ENCODE assay signal across 8 cellular contexts in genomic region chr4:114598191-114599121, GRCh38. TPM values are rescaled to one million over a fixed set of nuclear protein-coding genes. Genes with fewer than 3 reads are reported as not detected.
A peak's percentile ranks its signal among the peaks of the same experiment; 100 is the strongest.
DNase-seq lines count a peak whose midpoint lies in the region; ATAC-seq and TF ChIP-seq lines count a peak whose summit lies in the region.

Gene UGT8, plus strand, starts transcription at chr4:114598807. Its CDS starts 24,074 bp downstream, at chr4:114622881.

- TF ChIP-seq EP300 in neural cell (conservative IDR thresholded peaks at IDR 0.05; ENCODE audit: poor library complexity, severe bottlenecking) (no peak), transverse colon (IDR thresholded peaks at IDR 0.05; ENCODE audit: low read depth) (no peak)

- peak; percentile 67 for TF ChIP-seq POLR2A in transverse colon (IDR thresholded peaks at IDR 0.05)

- H3K27ac ChIP-seq in foreskin keratinocyte (no peak within 1 kb of the TSS), neural cell (ENCODE audit: low read length) (no peak within 1 kb of the TSS), transverse colon (peak within 1 kb of the TSS; percentile 80 to 88 (median 86))

- no peaks in the 10 kb centered on the region for H4K20me1 ChIP-seq in neural cell (ENCODE audit: insufficient read depth)

- peaks cover 52% of the 10 kb centered on the region for H3K27me3 ChIP-seq in foreskin keratinocyte
- peaks cover 28% of the 10 kb centered on the region for H3K27me3 ChIP-seq in neural cell (ENCODE audit: insufficient read depth, low read depth, low read length)
- peaks cover 19% of the 10 kb centered on the region for H3K27me3 ChIP-seq in transverse colon

- 0 to 1% methylated on average over 1 to 42 of the region's 84 CpGs for WGBS in transverse colon (ENCODE audit: low coverage in 1 of 2), 2 donors

- H3K9me3 ChIP-seq in neural cell (ENCODE audit: low read length) (no peaks in the 10 kb centered on the region), transverse colon (no peaks in the 10 kb centered on the region)

- H3K79me2 ChIP-seq in neural cell (replicated peaks; ENCODE audit: insufficient read depth, low read length) = no peaks in the 10 kb centered on the region

- no peak for TF ChIP-seq RAD21 in neural cell (conservative IDR thresholded peaks at IDR 0.05)

- TF ChIP-seq CTCF in foreskin keratinocyte (conservative IDR thresholded peaks at IDR 0.05) (no peak), neural cell (IDR thresholded peaks at IDR 0.05; ENCODE audit: poor library complexity, severe bottlenecking) (peak; percentile 22), transverse colon (IDR thresholded peaks at IDR 0.05) (no peak)

- no peaks in the 10 kb centered on the region for H3K4me1 ChIP-seq in foreskin keratinocyte
- H3K4me1 ChIP-seq in transverse colon = peaks cover 0 to 37% (median 12%) of the 10 kb centered on the region in 4 donors

- H3F3A ChIP-seq in neural cell (ENCODE audit: insufficient read depth, low read length, poor library complexity, severe bottlenecking) = no peaks in the 10 kb centered on the region

- peak within 1 kb of the TSS; percentile 37 for H3K9ac ChIP-seq in neural cell (ENCODE audit: low read length)

- H2AFZ ChIP-seq in neural cell (ENCODE audit: low read depth, low read length) = peak within 1 kb of the TSS; percentile 13

- H3K4me3 ChIP-seq in neural cell (ENCODE audit: low read length) = peak within 1 kb of the TSS; percentile 81
- peak within 1 kb of the TSS; percentile 41 to 61 (median 48) for H3K4me3 ChIP-seq in transverse colon

- ATAC-seq in HG02943 (IDR thresholded peaks at IDR 0.05; ENCODE audit: low read depth, unreplicated experiment) (peak; percentile 52), foreskin keratinocyte (peak; percentile 72)

- H3K4me2 ChIP-seq in neural cell (ENCODE audit: low read length) = peak within 1 kb of the TSS; percentile 90

- intact Hi-C loops in transverse colon (cut with DNase I; ENCODE audit: low total_unique reads) = no loop called here

- in situ Hi-C loops in transverse colon (cut with MboI; ENCODE audit: low pct_ligation_motif_present in 1 of 4, low pct_unique_long_range_greater_than_20kb in 1 of 4, low sequenced_read_pairs in 3 of 4) = no loop called here

- DNase-seq in activated CD4-positive, alpha-beta T cell treated with anti-CD3 and anti-CD28 coated beads for 4 hours = peak; percentile 6 to 30
- DNase-seq in activated CD4-positive, alpha-beta T cell treated with anti-CD3 and anti-CD28 coated beads for 1 hour = no peak
- DNase-seq in NCI-H2196 treated with DMSO at 0.1 percent for 48 hours (lab: John Stamatoyannopoulos, UW; ENCODE audit: unreplicated experiment) (peak; percentile 61), activated T-cell treated with anti-CD3 and anti-CD28 coated beads for 48 hours (ENCODE audit: low read depth) (peak; percentile 29), foreskin keratinocyte (peak in 1 of 2 donors; percentile 29), transverse colon (peak; percentile 90)

- H3K9me2 ChIP-seq in neural cell (ENCODE audit: insufficient read depth, low read length) = no peaks in the 10 kb centered on the region

- no peaks in the 10 kb centered on the region for H3K36me3 ChIP-seq in neural cell (ENCODE audit: insufficient read depth, low read length)
- H3K36me3 ChIP-seq in transverse colon = no peaks in the 10 kb centered on the region

TF ChIP-seq in neural cell, 6 proteins besides CTCF, POLR2A, EP300 and RAD21:
- TF ChIP-seq EZH2 (IDR thresholded peaks at IDR 0.05; ENCODE audit: borderline replicate concordance, insufficient read depth, low read length, poor library complexity, severe bottlenecking) (no peak), MXI1 (conservative IDR thresholded peaks at IDR 0.05; ENCODE audit: poor library complexity, severe bottlenecking) (peak; percentile 58), SMC3 (conservative IDR thresholded peaks at IDR 0.05; ENCODE audit: poor library complexity) (no peak), POLR2AphosphoS5 (IDR thresholded peaks at IDR 0.05) (no peak), REST (IDR thresholded peaks at IDR 0.05; ENCODE audit: borderline replicate concordance) (no peak)
TF ChIP-seq in neural cell: peak in this region for 1.

RNA-seq across cellular contexts. Expression of gene UGT8, which starts in this region (rescaled TPM):
- total RNA-seq in foreskin keratinocyte (0.18 and 0.61 TPM in 2 replicates), transverse colon (10 to 100 TPM; 41.0 to 63.6 (median 55.7) TPM)
- polyA plus RNA-seq in foreskin keratinocyte (0.09 and 0.18 TPM in 2 replicates), neural cell (0.42 and 0.73 TPM in 2 replicates)
- polyA minus RNA-seq in neural cell = 0.93 and 1.2 TPM in 2 replicates

Comparison
In these comparisons a context has a peak if more than half of its experiments do, and no peak if none do; other contexts are left out.
1. RNA of gene UGT8 (total RNA-seq): 41.0 to 63.6 TPM in transverse colon; 0.18 to 0.61 TPM in foreskin keratinocyte; every median in the first group is over 10 times any median in the second.
2. Peak in ATAC-seq in foreskin keratinocyte; RNA of the gene not detected or under 1 TPM.
3. H3K27ac ChIP-seq: peak in transverse colon (4 of 4); none in foreskin keratinocyte (single experiment) and neural cell (single experiment).